Comparison of ENCODE assay signal across 14 cellular contexts in genomic region chr1:111804736-111805135, GRCh38.
"Had no signal": no experiment of that assay in that cellular context is flagged by ENCODE, and none has a peak within 500 bp of the region (broad histone marks: within the 10 kb centered on the region; RNA-seq: fewer than 3 reads in every experiment).

No MANE protein-coding gene starts in this region.

- H3K4me3 ChIP-seq: ascending aorta, esophagus muscularis mucosa, right atrium auricular region, skin epidermis, stomach, thoracic aorta had no signal

- H3K4me1 ChIP-seq: ascending aorta, stomach had no signal

- H3K36me3 ChIP-seq: ascending aorta, esophagus muscularis mucosa, right atrium auricular region, stomach, thoracic aorta had no signal

- DNase-seq: activated CD4-positive, alpha-beta T cell treated with anti-CD3 and anti-CD28 coated beads for 4 hours; activated CD8-positive, alpha-beta memory T cell treated with anti-CD3 and anti-CD28 coated beads, Interleukin-2, amount 50 U/mL, for 4 hours; activated CD8-positive, alpha-beta T cell treated with anti-CD3 and anti-CD28 coated beads for 36 hours; activated naive CD4-positive, alpha-beta T cell; activated T-cell treated with anti-CD3 and anti-CD28 coated beads, Interleukin-2, amount 50 U/mL, for 72 hours; left cardiac atrium; naive B cell; stomach had no signal

- H3K27me3 ChIP-seq: ascending aorta, esophagus muscularis mucosa, right atrium auricular region, stomach had no signal

- H3K27ac ChIP-seq: ascending aorta, esophagus muscularis mucosa, right atrium auricular region, skin epidermis, stomach, thoracic aorta, VCaP had no signal

- H3K9me3 ChIP-seq: ascending aorta, esophagus muscularis mucosa, right atrium auricular region, stomach, thoracic aorta had no signal
